In the genomic region with DNA sequence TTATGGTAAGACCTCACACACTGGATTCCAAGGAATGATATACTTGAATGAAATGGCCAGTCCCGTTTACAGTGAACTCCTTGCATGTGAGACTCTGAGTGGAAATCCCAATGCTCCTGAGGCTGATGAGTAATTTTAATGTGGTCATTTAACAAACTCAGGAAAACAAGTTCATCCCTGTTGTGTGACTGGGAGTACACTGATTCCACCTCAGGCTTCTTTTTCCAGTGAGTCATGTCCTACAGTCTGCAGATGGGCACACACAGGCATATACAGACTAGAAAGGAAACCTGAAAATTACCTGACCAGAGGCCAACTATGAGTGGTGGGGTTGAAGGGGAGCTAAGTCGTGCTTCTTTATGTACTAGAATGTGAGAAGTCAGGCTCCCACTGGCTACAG, we compare ENCODE assay signal across 10 cellular contexts. TPM values are rescaled to one million over a fixed set of nuclear protein-coding genes. Genes with fewer than 3 reads are reported as not detected.
DNase-seq lines count a peak whose midpoint lies in the region; ATAC-seq and TF ChIP-seq lines count a peak whose summit lies in the region.
"Had no signal": no experiment of that assay in that cellular context is flagged by ENCODE, and none has a peak within 500 bp of the region (broad histone marks: within the 10 kb centered on the region; RNA-seq: fewer than 3 reads in every experiment).

No MANE protein-coding gene starts in this region.

- DNase-seq in Caki2 (ENCODE audit: low read depth) (peak; percentile 75), RPMI7951 (ENCODE audit: low read depth) (peak; percentile 95), fibroblast of lung (ENCODE audit: low read depth in 2 of 2) (peak; percentile 62 to 90), renal cortical epithelial cell (ENCODE audit: low read depth) (peak; percentile 99), SIG-M5 treated with dmso at 0.1 percent for 504 hours (lab: John Stamatoyannopoulos, UW; ENCODE audit: unreplicated experiment) (no peak), NCI-H345 treated with DMSO at 0.1 percent for 48 hours (lab: John Stamatoyannopoulos, UW; ENCODE audit: unreplicated experiment) (no peak)
- DNase-seq: T-helper 1 cell had no signal

- no peaks in the 10 kb centered on the region for H3K36me3 ChIP-seq in fibroblast of lung (ENCODE audit: control insufficient read depth, insufficient read depth, low read length)

- no peak overlapping the region for H2AFZ ChIP-seq in fibroblast of lung (ENCODE audit: low read length)
- H2AFZ ChIP-seq: GM23338 had no signal

- H3K4me1 ChIP-seq in fibroblast of lung (ENCODE audit: control insufficient read depth, extremely low read depth, insufficient read depth, low read length): peaks cover 48% of the 10 kb centered on the region

- H3K4me3 ChIP-seq in fibroblast of lung (replicated peaks in 1 of 4; ENCODE audit: control extremely low read depth in 1 of 4, insufficient read depth in 1 of 4, low read depth in 3 of 4, low read length in 4 of 4): no peak overlapping the region
- H3K4me3 ChIP-seq: GM23338 had no signal

- H3K9ac ChIP-seq in fibroblast of lung (ENCODE audit: insufficient read depth, low read length): no peak overlapping the region

- TF ChIP-seq CTCF in fibroblast of lung (conservative IDR thresholded peaks at IDR 0.05 in 1 of 2, IDR thresholded peaks at IDR 0.05 in 1 of 2; ENCODE audit: low read depth in 1 of 2, low read length in 2 of 2): no peak

- H3K79me2 ChIP-seq in fibroblast of lung (ENCODE audit: control insufficient read depth, insufficient read depth, low read length): peaks cover 9% of the 10 kb centered on the region

- H3K27me3 ChIP-seq in fibroblast of lung (ENCODE audit: control insufficient read depth, insufficient read depth, low read length): no peaks in the 10 kb centered on the region

- ATAC-seq in HG03442 (IDR thresholded peaks at IDR 0.05; ENCODE audit: unreplicated experiment): no peak
- ATAC-seq in HG03520 (IDR thresholded peaks at IDR 0.05; ENCODE audit: unreplicated experiment): no peak
- ATAC-seq: GM23338 had no signal

- H4K20me1 ChIP-seq in fibroblast of lung (ENCODE audit: control insufficient read depth, extremely low read depth, insufficient read depth, low read length): no peaks in the 10 kb centered on the region

- no peaks in the 10 kb centered on the region for H3K9me3 ChIP-seq in fibroblast of lung (ENCODE audit: control insufficient read depth, insufficient read depth, low read depth, low read length)

- H3K27ac ChIP-seq in fibroblast of lung (ENCODE audit: insufficient read depth, low read length): peak overlapping the region; percentile 61

- in situ Hi-C loops in Caki2 (cut with HindIII; ENCODE audit: low pct_unique_long_range_greater_than_20kb, low sequenced_read_pairs): no loop called here

- H3K4me2 ChIP-seq in fibroblast of lung (ENCODE audit: extremely low read depth, insufficient read depth, low read length): peak overlapping the region; percentile 3
- H3K4me2 ChIP-seq: GM23338 had no signal

RNA-seq across cellular contexts. Expression of a gene that starts 5.8 kb away (rescaled TPM):
- total RNA-seq in Caki2 (2014; rRNA removed; shearing (Covaris generic); ENCODE audit: low replicate concordance): 165 and 205 TPM in 2 replicates
- 40.9 and 48.4 TPM in 2 replicates for total RNA-seq in RPMI7951 (2014; rRNA removed; shearing (Covaris generic))
- total RNA-seq in fibroblast of lung: 105 and 129 TPM in 2 replicates
- polyA plus RNA-seq in fibroblast of lung: 55.4 and 81.5 TPM in 2 replicates
- polyA plus RNA-seq in fibroblast of lung (2012): 45.9 and 61.3 TPM in 2 replicates
- polyA minus RNA-seq in fibroblast of lung (ENCODE audit: low replicate concordance): 45.2 and 102 TPM in 2 replicates
- 57.4 and 313 TPM in 2 replicates for total RNA-seq in renal cortical epithelial cell
- total RNA-seq: GM23338 had no signal

RNA-seq across cellular contexts. Expression of a gene that starts 53.4 kb away (rescaled TPM):
- 37.2 and 66.1 TPM in 2 replicates for total RNA-seq in Caki2 (2014; rRNA removed; shearing (Covaris generic); ENCODE audit: low replicate concordance)
- 84.9 and 93.5 TPM in 2 replicates for total RNA-seq in RPMI7951 (2014; rRNA removed; shearing (Covaris generic))
- 84.6 and 91.9 TPM in 2 replicates for total RNA-seq in fibroblast of lung
- 34.2 and 38.3 TPM in 2 replicates for polyA plus RNA-seq in fibroblast of lung
- 44.9 and 50.2 TPM in 2 replicates for polyA plus RNA-seq in fibroblast of lung (2012)
- 3.1 and 4.6 TPM in 2 replicates for polyA minus RNA-seq in fibroblast of lung (ENCODE audit: low replicate concordance)
- total RNA-seq in renal cortical epithelial cell: 51.5 and 88.2 TPM in 2 replicates

Comparison
In these comparisons a context has a peak if more than half of its experiments do, and no peak if none do; other contexts are left out.
1. DNase-seq: peak in Caki2 (single experiment), RPMI7951 (single experiment), fibroblast of lung (2 of 2) and renal cortical epithelial cell (single experiment); none in SIG-M5 treated with dmso at 0.1 percent for 504 hours (single experiment) and NCI-H345 treated with DMSO at 0.1 percent for 48 hours (single experiment).